ENCODE assay signal across 8 cellular contexts in the genomic region with DNA sequence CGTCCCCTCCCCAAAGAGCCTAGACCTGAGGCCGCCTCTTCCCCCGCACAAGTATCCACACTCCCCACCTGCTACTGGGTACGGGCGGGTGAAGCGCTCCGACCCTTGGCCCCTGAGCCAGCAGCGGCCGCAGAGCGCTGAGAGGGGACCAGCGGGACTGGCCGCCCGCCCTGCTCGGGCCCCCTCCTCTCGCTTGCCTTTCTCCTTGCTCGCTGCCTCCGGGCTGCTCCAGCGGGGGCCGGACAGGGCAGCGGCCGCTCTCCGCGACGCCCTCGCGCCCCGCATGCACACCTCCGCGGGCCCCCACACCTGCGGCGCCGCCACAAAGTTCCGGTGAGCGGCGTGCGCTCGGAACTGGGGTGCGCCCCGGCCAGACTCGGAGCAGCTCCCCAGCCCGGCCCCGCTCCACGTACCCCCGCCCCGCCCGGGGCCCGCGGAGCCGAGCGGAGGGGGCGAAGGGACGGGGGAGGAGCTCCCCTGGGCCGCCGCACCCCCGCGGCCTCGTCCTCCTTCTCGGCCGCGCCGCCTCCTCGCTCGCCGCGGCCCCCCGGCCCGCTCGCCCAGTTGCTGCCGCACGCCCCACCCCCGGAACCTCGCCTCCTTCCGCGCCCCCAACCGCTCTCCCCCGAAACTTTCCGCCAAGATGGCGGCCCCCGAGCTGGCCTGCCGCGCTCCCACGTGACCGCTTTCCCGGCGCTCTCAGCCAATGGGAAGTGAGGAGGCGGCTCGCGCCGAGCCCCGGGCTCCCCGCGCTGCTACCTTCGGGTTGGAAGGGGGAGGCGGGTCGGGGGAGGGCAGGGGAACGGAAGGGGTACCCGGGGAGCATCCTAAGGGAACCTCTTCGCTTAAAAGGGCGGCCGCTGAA. TPM values are rescaled to one million over a fixed set of nuclear protein-coding genes. Genes with fewer than 3 reads are reported as not detected.
DNase-seq lines count a peak whose midpoint lies in the region; ATAC-seq and TF ChIP-seq lines count a peak whose summit lies in the region.

No MANE protein-coding gene starts in this region.

- peak; percentile 89 for DNase-seq in Calu3
- peak; percentile 94 for DNase-seq in NOMO-1 treated with dmso at 0.1 percent for 144 hours (lab: John Stamatoyannopoulos, UW; ENCODE audit: unreplicated experiment)
- DNase-seq in activated T-cell treated with anti-CD3 and anti-CD28 coated beads for 4 hours: peak; percentile 82
- DNase-seq in epithelial cell of prostate (ENCODE audit: low read depth, low spot score): no peak
- DNase-seq in mucosa of gallbladder (ENCODE audit: low spot score): peak; percentile 88
- peak; percentile 87 for DNase-seq in stimulated activated CD8-positive, alpha-beta memory T cell treated with anti-CD3 and anti-CD28 coated beads, Interleukin-4, amount 100 ng/mL, for 24 hours (ENCODE audit: low read depth)

- no peak for TF ChIP-seq CTCF in Calu3 (IDR thresholded peaks at IDR 0.05; ENCODE audit: unreplicated experiment)

- no TSS peak for BruUV-seq in Calu3 (replicated peaks; lab: Mats Ljungman, UMichigan)

- peak overlapping the region; percentile 71 for H3K27ac ChIP-seq in HUES6 (ENCODE audit: low read depth, low read length)
- H3K27ac ChIP-seq in epithelial cell of prostate: peak overlapping the region; percentile 95

- peaks cover 33% of the 10 kb centered on the region for H3K36me3 ChIP-seq in HUES6 (ENCODE audit: control insufficient read depth, insufficient read depth, low read length)

- peak overlapping the region; percentile 91 for H3K9ac ChIP-seq in HUES6 (ENCODE audit: low read length)

- H3K36me3 Mint-ChIP-seq in Calu3 (ENCODE audit: insufficient read depth, unreplicated experiment): peaks cover 45% of the 10 kb centered on the region

- H3K27me3 ChIP-seq in HUES6 (ENCODE audit: control insufficient read depth, insufficient read depth, low read length): peaks cover 4% of the 10 kb centered on the region

- H3K4me1 Mint-ChIP-seq in Calu3 (ENCODE audit: low read depth, unreplicated experiment): peaks cover 23% of the 10 kb centered on the region

- intact Hi-C loops in Calu3 (cut with micrococcal nuclease; ENCODE audit: unreplicated experiment): loop anchor here (5.0 kb wide), 2 partner anchors 40 to 205 kb away; no protein-coding TSS in a partner anchor

- peaks cover 10% of the 10 kb centered on the region for H3K4me1 ChIP-seq in HUES6 (ENCODE audit: control insufficient read depth, insufficient read depth, low read length)

- CTCF ChIA-PET in Calu3 (lab: Charles Lee): interaction anchor here (0.5 to 1.0 kb wide), 4 partner anchors 12 to 253 kb away, joined by 3 to 5 read pairs (median 4); no protein-coding TSS in a partner anchor

- no peaks in the 10 kb centered on the region for H3K9me3 ChIP-seq in HUES6 (ENCODE audit: control insufficient read depth, insufficient read depth, low read depth, low read length)

- ATAC-seq in GM21515 (IDR thresholded peaks at IDR 0.05; ENCODE audit: unreplicated experiment): peak; percentile 67

- H3K27ac Mint-ChIP-seq in Calu3 (ENCODE audit: unreplicated experiment): peak overlapping the region; percentile 91

- H3K27me3 Mint-ChIP-seq in Calu3 (ENCODE audit: unreplicated experiment): no peaks in the 10 kb centered on the region

- peak overlapping the region; percentile 96 for H3K4me3 Mint-ChIP-seq in Calu3 (ENCODE audit: low read depth, unreplicated experiment)

- peak overlapping the region; percentile 94 for H3K4me3 ChIP-seq in HUES6 (ENCODE audit: low read depth, low read length)

- no peaks in the 10 kb centered on the region for H3K9me3 Mint-ChIP-seq in Calu3 (ENCODE audit: low read depth, unreplicated experiment)

RNA-seq across cellular contexts. Expression of a gene that starts 0.7 kb away (rescaled TPM):
- total RNA-seq in Calu3 (2022) (105 and 127 TPM in 2 replicates), mucosa of gallbladder (90.0 TPM)
